Comparison of ENCODE assay signal across 15 cellular contexts in the genomic region with DNA sequence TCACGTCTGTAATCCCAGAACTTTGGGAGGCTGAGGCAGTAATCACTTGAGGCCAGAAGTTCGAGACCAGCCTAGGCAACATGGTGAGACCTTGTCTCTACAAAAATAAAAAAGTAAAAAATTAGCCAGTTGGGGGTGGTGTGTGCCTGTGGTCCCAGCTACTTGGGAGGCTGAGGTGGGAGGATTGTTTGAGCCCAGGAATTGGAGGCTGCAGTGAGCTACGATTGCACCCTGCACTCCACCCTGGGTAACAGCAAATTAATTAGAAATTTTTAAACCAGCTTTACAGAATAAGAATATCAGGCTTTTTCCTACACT.
DNase-seq lines count a peak whose midpoint lies in the region; ATAC-seq, FAIRE-seq and TF ChIP-seq lines count a peak whose summit lies in the region.
"Had no signal": no experiment of that assay in that cellular context is flagged by ENCODE, and none has a peak within 500 bp of the region (broad histone marks: within the 10 kb centered on the region; RNA-seq: fewer than 3 reads in every experiment).

No MANE protein-coding gene starts in this region.

- H3K4me1 ChIP-seq in A549 (no peaks in the 10 kb centered on the region), Karpas-422 (ENCODE audit: low read length) (peaks cover 5% of the 10 kb centered on the region; the same call in 1 of the 2 replicates)

- H3K4me2 ChIP-seq in A549 = peak overlapping the region; percentile 21; the same call in 1 of the 3 replicates
- H3K4me2 ChIP-seq in Karpas-422 (ENCODE audit: low read depth, low read length, poor library complexity, severe bottlenecking) = no peak overlapping the region

- DNase-seq in A549 (ENCODE audit: low read depth in 1 of 2, low spot score in 1 of 2) (no peak), HFFc6 (no peak), osteocyte (ENCODE audit: extremely low spot score, unreplicated experiment) (peak; percentile 17), H4 (ENCODE audit: low spot score) (no peak), Karpas-422 (no peak)
- DNase-seq in activated naive CD4-positive, alpha-beta T cell treated with anti-CD3 and anti-CD28 coated beads, Interleukin-2, amount 50 U/mL, for 16 hours = no peak
- DNase-seq: DND-41, NCI-H1694, NCI-H2081, NCI-H2171, SHP77 treated with DMSO at 0.1 percent for 48 hours had no signal

- no peaks in the 10 kb centered on the region for H3K27me3 ChIP-seq in Karpas-422 (ENCODE audit: low read length)

- POLR2A ChIA-PET in A549 (lab: Yijun Ruan, JAX) = interaction anchor here (1.1 kb wide), 1 partner anchor 135 kb away, joined by 4 read pairs; no protein-coding TSS in a partner anchor

- TF ChIP-seq RAD21 in A549 (conservative IDR thresholded peaks at IDR 0.05 in 1 of 2, IDR thresholded peaks at IDR 0.05 in 1 of 2) = no peak; a peak in 1 of 5 replicates

- no peak overlapping the region for H3K27ac Mint-ChIP-seq in HFFc6
- H3K27ac Mint-ChIP-seq in osteocyte (ENCODE audit: unreplicated experiment) = no peak overlapping the region
- H3K27ac Mint-ChIP-seq: CD4-positive, alpha-beta memory T cell had no signal

- H3K4me3 Mint-ChIP-seq in HFFc6 (no peak overlapping the region), osteocyte (ENCODE audit: unreplicated experiment) (no peak overlapping the region)
- H3K4me3 Mint-ChIP-seq: CD4-positive, alpha-beta memory T cell had no signal

- no peak for FAIRE-seq in A549 (lab: Jason Lieb, UNC)
- FAIRE-seq: GM12878 had no signal

- TF ChIP-seq CTCF in A549 (IDR thresholded peaks at IDR 0.05) (no peak; the same call in none of the 3 replicates), HFFc6 (IDR thresholded peaks at IDR 0.05) (0 out of 2 replicates have a peak, but pooled peaks have one; percentile 1), VCaP (conservative IDR thresholded peaks at IDR 0.05) (peak; percentile 38; the same call in 1 of the 2 replicates), osteocyte (IDR thresholded peaks at IDR 0.05) (no peak)

- H3K27ac ChIP-seq in A549 (peak overlapping the region in 1 of 2 experiments; percentile 24; a peak in 1 of 6 replicates), VCaP (no peak overlapping the region), Karpas-422 (ENCODE audit: low read length) (no peak overlapping the region)
- H3K27ac ChIP-seq: SK-N-MC had no signal

- no peak for TF ChIP-seq EP300 in A549 (IDR thresholded peaks at IDR 0.05)

- no peaks in the 10 kb centered on the region for H3K9me3 ChIP-seq in A549
- no peaks in the 10 kb centered on the region for H3K9me3 ChIP-seq in Karpas-422 (ENCODE audit: low read length)

- no peaks in the 10 kb centered on the region for H3K79me2 ChIP-seq in Karpas-422 (ENCODE audit: low read length)

- peak in 1 of 2 experiments; percentile 41; a peak in 3 of 6 replicates for ATAC-seq in A549

- CTCF ChIA-PET in A549 (lab: Yijun Ruan, JAX) = interaction anchor here (0.8 to 2.5 kb wide), 29 partner anchors 9 to 1459 kb away, joined by 3 to 18 read pairs (median 3); no protein-coding TSS in a partner anchor

- no peaks in the 10 kb centered on the region for H3K9me2 ChIP-seq in Karpas-422 (replicated peaks; ENCODE audit: insufficient read depth, low read length)

- 1% methylated on average over 3 of the region's 3 CpGs for WGBS in A549 (ENCODE audit: missing lambda C conversion rate)

- H3K9ac ChIP-seq in Karpas-422 (ENCODE audit: low read length) = no peak overlapping the region

- H3K4me1 Mint-ChIP-seq in HFFc6 (ENCODE audit: low read depth) = peaks cover 14% of the 10 kb centered on the region
- no peaks in the 10 kb centered on the region for H3K4me1 Mint-ChIP-seq in osteocyte (ENCODE audit: unreplicated experiment)
- H3K4me1 Mint-ChIP-seq: CD4-positive, alpha-beta memory T cell had no signal

- no peaks in the 10 kb centered on the region for H3K36me3 ChIP-seq in Karpas-422 (ENCODE audit: insufficient read depth, low read length)

- H3K27me3 Mint-ChIP-seq in HFFc6 (ENCODE audit: insufficient read depth) (peaks cover 8% of the 10 kb centered on the region), osteocyte (ENCODE audit: unreplicated experiment) (peaks cover 4% of the 10 kb centered on the region)

- TF ChIP-seq POLR2A in A549 (IDR thresholded peaks at IDR 0.05; ENCODE audit: low read length) = no peak

- H3K9me3 Mint-ChIP-seq in HFFc6 (no peaks in the 10 kb centered on the region), osteocyte (ENCODE audit: unreplicated experiment) (no peaks in the 10 kb centered on the region)
- H3K9me3 Mint-ChIP-seq: CD4-positive, alpha-beta memory T cell had no signal

- no peaks in the 10 kb centered on the region for H4K20me1 ChIP-seq in Karpas-422 (ENCODE audit: insufficient read depth, low read depth, low read length)

- H2AFZ ChIP-seq in Karpas-422 (ENCODE audit: low read length) = no peak overlapping the region

- H3K4me3 ChIP-seq in A549 = no peak overlapping the region
- H3K4me3 ChIP-seq in Karpas-422 (ENCODE audit: low read length) = no peak overlapping the region
- H3K4me3 ChIP-seq: GM12878, SK-N-MC had no signal

- H3K36me3 Mint-ChIP-seq in HFFc6 (ENCODE audit: low read depth) (no peaks in the 10 kb centered on the region), osteocyte (ENCODE audit: unreplicated experiment) (no peaks in the 10 kb centered on the region)
- H3K36me3 Mint-ChIP-seq: CD4-positive, alpha-beta memory T cell had no signal

TF ChIP-seq in A549, 52 proteins besides CTCF, POLR2A, EP300 and RAD21:
- TF ChIP-seq, protein P1, sequence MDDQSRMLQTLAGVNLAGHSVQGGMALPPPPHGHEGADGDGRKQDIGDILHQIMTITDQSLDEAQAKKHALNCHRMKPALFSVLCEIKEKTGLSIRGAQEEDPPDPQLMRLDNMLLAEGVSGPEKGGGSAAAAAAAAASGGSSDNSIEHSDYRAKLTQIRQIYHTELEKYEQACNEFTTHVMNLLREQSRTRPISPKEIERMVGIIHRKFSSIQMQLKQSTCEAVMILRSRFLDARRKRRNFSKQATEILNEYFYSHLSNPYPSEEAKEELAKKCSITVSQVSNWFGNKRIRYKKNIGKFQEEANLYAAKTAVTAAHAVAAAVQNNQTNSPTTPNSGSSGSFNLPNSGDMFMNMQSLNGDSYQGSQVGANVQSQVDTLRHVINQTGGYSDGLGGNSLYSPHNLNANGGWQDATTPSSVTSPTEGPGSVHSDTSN (IDR thresholded peaks at IDR 0.05) = no peak
- TF ChIP-seq GATA3 (IDR thresholded peaks at IDR 0.05; ENCODE audit: borderline replicate concordance) (no peak), RCOR1 (IDR thresholded peaks at IDR 0.05; ENCODE audit: low read depth, low read length) (no peak), CBX2 (IDR thresholded peaks at IDR 0.05; ENCODE audit: borderline replicate concordance, low read depth) (no peak), NFE2L2 (conservative IDR thresholded peaks at IDR 0.05; ENCODE audit: low read length) (no peak), ESRRA (IDR thresholded peaks at IDR 0.05; ENCODE audit: borderline replicate concordance, low read length) (no peak), HEYL (CRISPR knock-in tag; IDR thresholded peaks at IDR 0.05) (no peak), MAFK (IDR thresholded peaks at IDR 0.05; ENCODE audit: partially characterized antibody) (no peak), ZC3H11A (IDR thresholded peaks at IDR 0.05) (no peak), TFCP2L1 (CRISPR knock-in tag; IDR thresholded peaks at IDR 0.05) (no peak), RNF2 (IDR thresholded peaks at IDR 0.05; ENCODE audit: borderline replicate concordance, low read depth) (no peak)

Comparison
In these comparisons a context has a peak if more than half of its experiments do, and no peak if none do; other contexts are left out.
1. CTCF ChIP-seq: peak in HFFc6 (single experiment) and VCaP (single experiment); none in A549 (single experiment) and osteocyte (single experiment).